In the genomic region with DNA sequence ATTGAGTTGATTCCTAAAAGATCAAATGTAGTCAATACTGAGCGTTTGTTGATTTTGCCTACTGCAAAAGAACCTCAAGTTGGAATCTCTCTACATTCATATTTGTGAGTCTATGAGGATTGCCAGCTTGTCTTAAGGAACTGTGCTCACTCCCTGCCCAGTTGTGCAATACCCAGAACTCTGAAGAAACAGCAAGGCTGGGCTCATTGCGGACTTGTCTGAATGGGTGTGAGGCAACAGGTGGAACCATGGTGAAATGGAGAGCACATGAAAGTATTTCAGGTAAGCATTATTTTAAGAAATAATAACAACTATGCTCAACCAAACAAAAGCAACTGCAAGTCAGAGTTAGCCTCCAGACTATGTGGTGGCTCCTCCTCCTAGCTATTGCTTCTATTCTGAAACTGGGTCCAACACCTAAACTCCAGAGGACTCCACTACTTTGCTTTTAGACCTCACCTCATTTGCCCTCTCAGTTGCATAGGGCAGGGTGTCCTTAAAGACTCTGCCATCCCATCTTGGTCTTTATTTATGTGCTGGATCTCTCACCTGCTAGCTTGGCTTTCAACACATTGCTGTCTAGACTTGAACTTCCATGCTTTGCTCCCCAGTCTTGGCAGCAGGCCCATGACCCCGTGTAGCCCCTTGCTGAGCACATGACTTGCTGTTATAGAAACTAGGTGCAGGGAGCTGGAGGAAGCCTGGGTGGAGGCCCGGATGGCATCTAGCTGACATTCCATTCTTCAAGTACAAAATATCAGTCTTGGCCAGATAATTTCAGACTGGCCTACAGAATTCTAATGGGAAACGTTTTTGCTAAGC, we compare ENCODE assay signal across 9 cellular contexts.
A peak's percentile ranks its signal among the peaks of the same experiment; 100 is the strongest.
DNase-seq lines count a peak whose midpoint lies in the region; ATAC-seq and TF ChIP-seq lines count a peak whose summit lies in the region.
"Had no signal": no experiment of that assay in that cellular context is flagged by ENCODE, and none has a peak within 500 bp of the region (broad histone marks: within the 10 kb centered on the region; RNA-seq: fewer than 3 reads in every experiment).

No MANE protein-coding gene starts in this region.

- peak; percentile 53 for ATAC-seq in thoracic aorta (ENCODE audit: insufficient number of reproducible peaks, low FRiP score, low read depth)
- no peak for ATAC-seq in HG02798 (IDR thresholded peaks at IDR 0.05; ENCODE audit: poor library complexity, unreplicated experiment)

- no peaks in the 10 kb centered on the region for H3K36me3 ChIP-seq in thoracic aorta

- no peak for TF ChIP-seq CTCF in choroid plexus epithelial cell (conservative IDR thresholded peaks at IDR 0.05; ENCODE audit: low read depth, low read length)
- no peak for TF ChIP-seq CTCF in thoracic aorta (IDR thresholded peaks at IDR 0.05)

- peak overlapping the region; percentile 59 to 69 for H3K27ac ChIP-seq in thoracic aorta

- peak; percentile 46 for DNase-seq in NCI-H1105 (lab: John Stamatoyannopoulos, UW)
- DNase-seq in choroid plexus epithelial cell (ENCODE audit: low read depth), result peak; percentile 75
- DNase-seq in kidney tubule cell (ENCODE audit: low spot score), result peak; percentile 68
- peak; percentile 31 for DNase-seq in thoracic aorta (ENCODE audit: low spot score)
- DNase-seq in NCI-H1436 (lab: John Stamatoyannopoulos, UW), result no peak
- no peak for DNase-seq in NCI-H82 (lab: John Stamatoyannopoulos, UW)
- no peak for DNase-seq in 8988T
- DNase-seq: activated CD4-positive, alpha-beta T cell treated with anti-CD3 and anti-CD28 coated beads, Interleukin-2, amount 50 U/mL, for 48 hours had no signal

- H3K4me3 ChIP-seq in choroid plexus epithelial cell (ENCODE audit: low read depth, low read length) (no peak overlapping the region), thoracic aorta (peak overlapping the region; percentile 22)

- H3K4me1 ChIP-seq in thoracic aorta (ENCODE audit: control insufficient read depth in 1 of 2, low read depth in 2 of 2), result peaks cover 17 to 25% of the 10 kb centered on the region in 2 donors

- no peaks in the 10 kb centered on the region for H3K9me3 ChIP-seq in thoracic aorta

- H3K27me3 ChIP-seq in thoracic aorta (replicated peaks; ENCODE audit: insufficient read depth), result no peaks in the 10 kb centered on the region

Comparison
In these comparisons a context has a peak if more than half of its experiments do, and no peak if none do; other contexts are left out.
1. DNase-seq: peak in NCI-H1105 (single experiment), choroid plexus epithelial cell (single experiment), kidney tubule cell (single experiment) and thoracic aorta (single experiment); none in NCI-H1436 (single experiment), NCI-H82 (single experiment) and 8988T (single experiment).